In the genomic region with DNA sequence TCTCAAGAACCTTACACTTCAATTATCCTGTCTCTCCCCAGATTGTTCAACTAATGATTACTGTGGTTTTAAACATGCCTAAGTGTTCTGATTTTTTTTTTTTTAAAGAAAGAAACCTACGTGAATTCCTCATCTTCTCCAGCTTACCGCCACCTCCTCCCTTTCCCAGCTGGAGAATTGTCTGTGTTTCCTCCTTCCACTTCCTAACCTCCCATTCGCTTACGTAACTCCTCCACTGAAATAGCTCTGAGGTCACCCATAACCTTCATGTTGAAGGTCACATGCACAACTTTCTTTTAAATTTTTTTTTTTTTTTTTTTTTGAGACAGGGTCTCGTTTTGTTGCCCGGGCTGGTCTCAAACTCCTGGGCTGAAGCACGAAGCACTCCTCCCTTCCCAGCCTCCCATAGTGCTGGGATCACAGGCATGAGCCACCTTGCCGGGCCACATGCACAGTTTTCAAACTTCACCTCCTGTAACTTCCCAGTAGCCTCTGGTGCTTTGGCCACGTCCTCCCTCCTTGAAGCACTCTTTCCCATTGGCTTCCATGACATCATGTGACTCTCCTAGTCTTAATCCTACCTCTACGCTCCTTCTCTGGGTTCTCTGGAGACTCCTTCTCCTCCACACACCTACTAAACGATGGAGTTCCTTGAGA, we compare ENCODE assay signal across 11 cellular contexts. TPM values are rescaled to one million over a fixed set of nuclear protein-coding genes. Genes with fewer than 3 reads are reported as not detected.
A peak's percentile ranks its signal among the peaks of the same experiment; 100 is the strongest.
DNase-seq lines count a peak whose midpoint lies in the region; ATAC-seq, FAIRE-seq and TF ChIP-seq lines count a peak whose summit lies in the region.
"Had no signal": no experiment of that assay in that cellular context is flagged by ENCODE, and none has a peak within 500 bp of the region (broad histone marks: within the 10 kb centered on the region; RNA-seq: fewer than 3 reads in every experiment).

No MANE protein-coding gene starts in this region.

- H3K4me2 ChIP-seq in K562 (ENCODE audit: insufficient read depth, low read length) = no peak overlapping the region

- TF ChIP-seq CTCF in K562 (IDR thresholded peaks at IDR 0.05 in 2 of 3, conservative IDR thresholded peaks at IDR 0.05 in 1 of 3; ENCODE audit: insufficient read depth in 2 of 3, low read depth in 1 of 3, low read length in 3 of 3) = no peak
- no peak for TF ChIP-seq CTCF in stomach (IDR thresholded peaks at IDR 0.05)

- no peak overlapping the region for H3K9ac ChIP-seq in K562 (ENCODE audit: insufficient read depth in 1 of 2, low read depth in 2 of 2, low read length in 2 of 2)

- TF ChIP-seq RAD21 in K562 (CRISPR knock-in tag; conservative IDR thresholded peaks at IDR 0.05 in 1 of 2, IDR thresholded peaks at IDR 0.05 in 1 of 2) = no peak

- DNase-seq in NCI-H2171 treated with DMSO at 0.1 percent for 48 hours (lab: John Stamatoyannopoulos, UW) = peak; percentile 16
- no peak for DNase-seq in NCI-H2171 (lab: John Stamatoyannopoulos, UW)
- peak in 2 of 4 experiments; percentile 39 to 52 for DNase-seq in K562 (ENCODE audit: extremely low read depth in 1 of 4, low spot score in 3 of 4)
- no peak for DNase-seq in right cardiac atrium
- DNase-seq in stomach = no peak
- DNase-seq in NCI-H128 (lab: John Stamatoyannopoulos, UW; ENCODE audit: unreplicated experiment) = no peak
- DNase-seq in NCI-H2029 (lab: John Stamatoyannopoulos, UW) = no peak
- no peak for DNase-seq in SW 1271 (lab: John Stamatoyannopoulos, UW)
- DNase-seq: activated CD4-positive, alpha-beta T cell treated with anti-CD3 and anti-CD28 coated beads, Interleukin-2, amount 10 ng/mL, durations not matched to agents 7 days and 5 days; amygdala had no signal

- H3K79me2 ChIP-seq in K562 (ENCODE audit: control insufficient read depth, insufficient read depth, low read length) = no peaks in the 10 kb centered on the region

- POLR2A ChIA-PET in K562 (lab: Yijun Ruan, JAX) = no interaction called here

- WGBS in K562 (ENCODE audit: insufficient coverage, low coverage, missing lambda C conversion rate) = 22% methylated on average over 11 of the region's 11 CpGs
- 61% methylated on average over 11 of the region's 11 CpGs for WGBS in right cardiac atrium
- 72 to 86% (median 73%) methylated on average over 11 of the region's 11 CpGs for WGBS in stomach, 5 donors

- H3K36me3 ChIP-seq in K562 (ENCODE audit: control insufficient read depth, insufficient read depth, low read length) (no peaks in the 10 kb centered on the region), stomach (no peaks in the 10 kb centered on the region)

- no peaks in the 10 kb centered on the region for H3K9me3 ChIP-seq in K562 (replicated peaks; ENCODE audit: control insufficient read depth, insufficient read depth, low read depth, low read length)
- H3K9me3 ChIP-seq in right cardiac atrium (ENCODE audit: control insufficient read depth, low read length) = no peaks in the 10 kb centered on the region
- H3K9me3 ChIP-seq in stomach = no peaks in the 10 kb centered on the region

- TF ChIP-seq POLR2A in K562 (conservative IDR thresholded peaks at IDR 0.05) = no peak
- TF ChIP-seq POLR2A in stomach (IDR thresholded peaks at IDR 0.05) = no peak

- peak overlapping the region; percentile 43 for H2AFZ ChIP-seq in K562 (ENCODE audit: low read depth, low read length)

- no peaks in the 10 kb centered on the region for H3K9me1 ChIP-seq in K562 (ENCODE audit: control insufficient read depth, insufficient read depth, low read length)

- CTCF ChIA-PET in K562 (lab: Yijun Ruan, JAX; ENCODE audit: low intra/inter-chr PET ratio) = no interaction called here

- H3K4me1 ChIP-seq in K562 (replicated peaks in 1 of 2; ENCODE audit: control insufficient read depth in 2 of 2, insufficient read depth in 2 of 2, low read length in 2 of 2) (no peaks in the 10 kb centered on the region), right cardiac atrium (ENCODE audit: control insufficient read depth, insufficient read depth, low read length) (peaks cover 4% of the 10 kb centered on the region), stomach (peaks cover 0 to 14% (median 9%) of the 10 kb centered on the region in 4 donors)

- TF ChIP-seq EP300 in K562 (IDR thresholded peaks at IDR 0.05; ENCODE audit: low read length) (no peak), stomach (IDR thresholded peaks at IDR 0.05) (no peak)

- in situ Hi-C loops in K562 (cut with MboI) = no loop called here

- H3K4me3 ChIP-seq in K562 = no peak overlapping the region
- H3K4me3 ChIP-seq in right cardiac atrium (ENCODE audit: low read length) = no peak overlapping the region
- H3K4me3 ChIP-seq in stomach = no peak overlapping the region

- FAIRE-seq in K562 (lab: Jason Lieb, UNC) = no peak
- FAIRE-seq: A204.1 had no signal

- intact Hi-C loops in K562 (cut with micrococcal nuclease) = no loop called here
- intact Hi-C loops in right cardiac atrium (cut with DNase I) = no loop called here
- intact Hi-C loops in stomach (cut with DNase I; ENCODE audit: low total_unique reads) = no loop called here

- peak; percentile 76 for ATAC-seq in K562
- ATAC-seq in right cardiac atrium = peak; percentile 32 to 88

- H3K27me3 ChIP-seq in K562 (ENCODE audit: control insufficient read depth in 2 of 2, insufficient read depth in 2 of 2, low read length in 2 of 2) (no peaks in the 10 kb centered on the region; a peak in 1 of 5 replicates), right cardiac atrium (ENCODE audit: control insufficient read depth, insufficient read depth) (no peaks in the 10 kb centered on the region), stomach (no peaks in the 10 kb centered on the region)

- no peaks in the 10 kb centered on the region for H4K20me1 ChIP-seq in K562 (replicated peaks; ENCODE audit: control insufficient read depth, insufficient read depth, low read length)

- no TSS peak for BruUV-seq in K562 (replicated peaks; lab: Mats Ljungman, UMichigan)

- H3K27ac ChIP-seq in K562 (ENCODE audit: extremely low read depth, low read depth, low read length) (no peak overlapping the region), right cardiac atrium (ENCODE audit: low read length) (peak overlapping the region; percentile 61), stomach (peak overlapping the region; percentile 8 to 73 (median 53))

TF ChIP-seq in K562, 482 proteins besides CTCF, POLR2A, EP300 and RAD21 (continues in another document):
- TF ChIP-seq, protein P1, sequence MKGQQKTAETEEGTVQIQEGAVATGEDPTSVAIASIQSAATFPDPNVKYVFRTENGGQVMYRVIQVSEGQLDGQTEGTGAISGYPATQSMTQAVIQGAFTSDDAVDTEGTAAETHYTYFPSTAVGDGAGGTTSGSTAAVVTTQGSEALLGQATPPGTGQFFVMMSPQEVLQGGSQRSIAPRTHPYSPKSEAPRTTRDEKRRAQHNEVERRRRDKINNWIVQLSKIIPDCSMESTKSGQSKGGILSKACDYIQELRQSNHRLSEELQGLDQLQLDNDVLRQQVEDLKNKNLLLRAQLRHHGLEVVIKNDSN (CRISPR knock-in tag; IDR thresholded peaks at IDR 0.05) = peak; percentile 69
- TF ChIP-seq RUNX1 (IDR thresholded peaks at IDR 0.05; ENCODE audit: low read depth) = no peak
- TF ChIP-seq ATF3 (IDR thresholded peaks at IDR 0.05) = peak; percentile 36
- TF ChIP-seq ATF3 (CRISPR knock-in tag; conservative IDR thresholded peaks at IDR 0.05) = no peak
- no peak for TF ChIP-seq ZNF311 (CRISPR knock-in tag; IDR thresholded peaks at IDR 0.05)
- TF ChIP-seq CHCHD3 (CRISPR knock-in tag; IDR thresholded peaks at IDR 0.05) = no peak
- no peak for TF ChIP-seq EGR1 (conservative IDR thresholded peaks at IDR 0.05)
- TF ChIP-seq ZBTB26 (CRISPR knock-in tag; IDR thresholded peaks at IDR 0.05) = no peak
- TF ChIP-seq HEY1 (CRISPR knock-in tag; IDR thresholded peaks at IDR 0.05; ENCODE audit: borderline replicate concordance) = no peak
- peak; percentile 59; the same call in 1 of the 2 replicates for TF ChIP-seq ZNF589 (CRISPR knock-in tag; IDR thresholded peaks at IDR 0.05; ENCODE audit: low read depth)

RNA-seq across cellular contexts. Expression of gene CAPZB, which starts 9.8 kb away (rescaled TPM):
- total RNA-seq in K562 (2011; cell fraction: chromatin; rRNA removed; ENCODE audit: low replicate concordance) = 58.6 and 64.0 TPM in 2 replicates
- total RNA-seq in K562 (2011; cell fraction: nucleolus; rRNA removed) = 43.2 and 43.8 TPM in 2 replicates
- total RNA-seq in K562 (2011; cell fraction: nucleoplasm; rRNA removed) = 40.0 and 41.2 TPM in 2 replicates
- 57.6 and 83.6 TPM in 2 replicates for total RNA-seq in K562 (2014; rRNA removed)
- 131 and 133 TPM in 2 replicates for total RNA-seq in K562 (2014; rRNA removed; fragmentation: Illumina TruSeq; extraction: Trizol)
- total RNA-seq in K562 (2015; rRNA removed; fragmentation: Illumina TruSeq; extraction: Trizol) = 147 and 148 TPM in 2 replicates
- 237 and 241 TPM in 2 replicates for total RNA-seq in K562 (2021)
- polyA plus RNA-seq in K562 (2011; rRNA removed) = 119 and 122 TPM in 2 replicates
- 110 and 143 TPM in 2 replicates for polyA plus RNA-seq in K562 (2011; cell fraction: cytosol; rRNA removed)
- polyA plus RNA-seq in K562 (2011; cell fraction: nucleus; rRNA removed) = 38.1 and 62.3 TPM in 2 replicates
- polyA plus RNA-seq in K562 (2012) = 277 and 310 TPM in 2 replicates
- polyA plus RNA-seq in K562 (2014; fragmentation: Illumina TruSeq; extraction: Trizol) = 259 and 297 TPM in 2 replicates
- polyA plus RNA-seq in K562 (2014; fragmentation: Nextera tagmentation; extraction: Ambion mirVana) = 100 to 1,000 TPM in 1 of 2 experiments, 10 to 100 TPM in 1; 70.0 to 115 TPM
- polyA plus RNA-seq in K562 (2014; rRNA removed) = 125 and 134 TPM in 2 replicates
- 103 TPM in 2 replicates for polyA minus RNA-seq in K562 (2011; rRNA and poly(A)+ RNA removed)
- 60.0 and 82.1 TPM in 2 replicates for polyA minus RNA-seq in K562 (2011; cell fraction: cytosol; rRNA and poly(A)+ RNA removed)
- polyA minus RNA-seq in K562 (2011; cell fraction: nucleus; rRNA and poly(A)+ RNA removed) = 10.9 and 20.8 TPM in 2 replicates
- total RNA-seq in right cardiac atrium = 100 to 1,000 TPM; 226 to 255 (median 232) TPM
- 228 TPM for polyA plus RNA-seq in right cardiac atrium
- 100 to 1,000 TPM in 3 of 5 donors, 10 to 100 TPM in 2; 84.9 to 246 (median 112) TPM for total RNA-seq in stomach
- 100 to 1,000 TPM; 188 to 345 (median 256) TPM for polyA plus RNA-seq in stomach
